In genomic region chr22:24350627-24351026, GRCh38 we compare ENCODE assay signal across 29 cellular contexts.
"Had no signal": no experiment of that assay in that cellular context is flagged by ENCODE, and none has a peak within 500 bp of the region (broad histone marks: within the 10 kb centered on the region; RNA-seq: fewer than 3 reads in every experiment).

No MANE protein-coding gene starts in this region.

- H3K4me1 ChIP-seq: pancreas, prostate gland, right lobe of liver, suprapubic skin, testis, tibial artery, transverse colon, upper lobe of right lung, uterus had no signal

- H3K4me3 ChIP-seq: pancreas, prostate gland, right lobe of liver, sigmoid colon, suprapubic skin, testis, tibial artery, transverse colon, upper lobe of right lung, uterus had no signal

- ATAC-seq: naive thymus-derived CD4-positive, alpha-beta T cell; natural killer cell; pancreas; right lobe of liver; stimulated activated effector memory CD8-positive, alpha-beta T cell treated with anti-CD3 and anti-CD28 coated beads, Interleukin-12 subunit alpha, Interleukin-12 subunit beta, amount 100 ng/mL, for 72 hours; stimulated activated naive CD8-positive, alpha-beta T cell treated with anti-CD3 and anti-CD28 coated beads, Interleukin-15, amount 100 ng/mL, for 72 hours; stimulated activated naive CD8-positive, alpha-beta T cell treated with anti-CD3 and anti-CD28 coated beads, Interleukin-15, Interleukin-2, amounts not matched to agents 100 U/mL and 50 U/mL, for 24 hours; upper lobe of right lung had no signal

- H3K27ac Mint-ChIP-seq: natural killer cell; nephron; stimulated activated effector memory CD8-positive, alpha-beta T cell treated with anti-CD3 and anti-CD28 coated beads, Interleukin-12 subunit alpha, Interleukin-12 subunit beta, amount 100 ng/mL, for 72 hours; stimulated activated naive CD8-positive, alpha-beta T cell treated with anti-CD3 and anti-CD28 coated beads, Interleukin-15, amount 100 ng/mL, for 72 hours; type B pancreatic cell had no signal

- H3K4me3 Mint-ChIP-seq: naive thymus-derived CD4-positive, alpha-beta T cell; natural killer cell; nephron; neural crest cell; stimulated activated effector memory CD8-positive, alpha-beta T cell treated with anti-CD3 and anti-CD28 coated beads, Interleukin-12 subunit alpha, Interleukin-12 subunit beta, amount 100 ng/mL, for 72 hours; stimulated activated naive CD8-positive, alpha-beta T cell treated with anti-CD3 and anti-CD28 coated beads, Interleukin-15, amount 100 ng/mL, for 72 hours; type B pancreatic cell had no signal

- FAIRE-seq: pancreas, small intestine had no signal

- H3K36me3 ChIP-seq: uterus had no signal

- H3K27me3 ChIP-seq: neutrophil, pancreas, right lobe of liver, sigmoid colon, suprapubic skin, testis, tibial artery, transverse colon, upper lobe of right lung, uterus had no signal

- DNase-seq: naive thymus-derived CD4-positive, alpha-beta T cell; natural killer cell; nucleus accumbens; pancreas; retina; right cardiac atrium; right lobe of liver; sigmoid colon; small intestine; stimulated activated CD4-positive, alpha-beta T cell treated with anti-CD3 and anti-CD28 coated beads, Interleukin-15, amount 100 ng/mL, for 24 hours; stimulated activated CD4-positive, alpha-beta T cell treated with anti-CD3 and anti-CD28 coated beads, Interleukin-2, amount 100 ng/mL, for 24 hours; stimulated activated CD4-positive, alpha-beta T cell treated with anti-CD3 and anti-CD28 coated beads, Interleukin-2, amount 100 ng/mL, for 48 hours; stimulated activated CD4-positive, alpha-beta T cell treated with anti-CD3 and anti-CD28 coated beads, Interleukin-4, amount 100 ng/mL, for 24 hours; stimulated activated naive CD4-positive, alpha-beta T cell; stimulated activated naive CD8-positive, alpha-beta T cell treated with anti-CD3 and anti-CD28 coated beads, Interleukin-15, amount 100 ng/mL, for 72 hours; stimulated activated naive CD8-positive, alpha-beta T cell treated with anti-CD3 and anti-CD28 coated beads, Interleukin-15, Interleukin-2, amounts not matched to agents 100 U/mL and 50 U/mL, for 24 hours; substantia nigra; testis; tibial artery; transverse colon; upper lobe of right lung; uterus had no signal

- H3K9me3 ChIP-seq: neutrophil, pancreas, prostate gland, right lobe of liver, sigmoid colon, suprapubic skin, testis, tibial artery, transverse colon, upper lobe of right lung, uterus had no signal

- H3K27ac ChIP-seq: neutrophil, pancreas, prostate gland, right lobe of liver, sigmoid colon, suprapubic skin, testis, tibial artery, transverse colon, upper lobe of right lung, uterus had no signal

- H3K9me3 Mint-ChIP-seq: nephron; stimulated activated naive CD8-positive, alpha-beta T cell treated with anti-CD3 and anti-CD28 coated beads, Interleukin-15, amount 100 ng/mL, for 72 hours; type B pancreatic cell had no signal

- H3K27me3 Mint-ChIP-seq: naive thymus-derived CD4-positive, alpha-beta T cell; stimulated activated naive CD8-positive, alpha-beta T cell treated with anti-CD3 and anti-CD28 coated beads, Interleukin-15, amount 100 ng/mL, for 72 hours; type B pancreatic cell had no signal

- H3K4me1 Mint-ChIP-seq: natural killer cell; nephron; neural crest cell; stimulated activated naive CD8-positive, alpha-beta T cell treated with anti-CD3 and anti-CD28 coated beads, Interleukin-15, amount 100 ng/mL, for 72 hours had no signal
